Comparison of ENCODE assay signal across 1 cellular context in the genomic region with DNA sequence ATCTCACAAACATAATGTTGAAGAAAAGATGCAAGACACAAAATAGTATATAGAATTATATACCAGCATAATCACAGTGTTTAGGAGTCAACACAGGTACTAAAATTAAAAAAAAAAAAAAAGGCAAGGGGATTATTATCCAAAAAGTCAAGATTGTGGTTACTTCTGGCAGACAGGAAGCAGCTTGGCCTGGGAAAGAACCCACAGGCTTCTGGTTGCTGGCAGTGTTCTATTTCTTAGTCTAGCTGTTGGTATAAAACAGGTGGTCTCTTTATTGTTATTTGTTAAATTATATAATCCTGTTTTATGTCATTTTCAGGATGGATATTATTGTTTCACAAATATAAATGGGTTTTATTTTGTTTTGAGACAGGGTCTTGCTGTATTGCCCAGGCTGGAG.
TF ChIP-seq lines count a peak whose summit lies in the region.

No MANE protein-coding gene starts in this region.

TF ChIP-seq in A549, 52 proteins besides CTCF, POLR2A, EP300 and RAD21:
- TF ChIP-seq CEBPB (IDR thresholded peaks at IDR 0.05) (0 out of 4 replicates have a peak, but pooled peaks of 1 of the 2 experiments have one; percentile 19), EHF (CRISPR knock-in tag; IDR thresholded peaks at IDR 0.05) (no peak)
